ENCODE assay signal across 8 cellular contexts in genomic region chr9:35829084-35829763, GRCh38. TPM values are rescaled to one million over a fixed set of nuclear protein-coding genes. Genes with fewer than 3 reads are reported as not detected.
DNase-seq lines count a peak whose midpoint lies in the region; TF ChIP-seq lines count a peak whose summit lies in the region.

Gene TMEM8B (plus strand): TSS chr9:35829228. CDS start chr9:35829448, 220 bp downstream.

- H2AFZ ChIP-seq in SK-N-SH (ENCODE audit: low read depth), result peak within 1 kb of the TSS; percentile 98
- peak within 1 kb of the TSS; percentile 93 for H2AFZ ChIP-seq in osteoblast (ENCODE audit: low read length)

- POLR2A ChIA-PET in SK-N-SH (lab: Yijun Ruan, JAX), result no interaction called here

- peak within 1 kb of the TSS; percentile 85 for H3K27ac Mint-ChIP-seq in HFFc6
- H3K27ac Mint-ChIP-seq in activated naive CD4-positive, alpha-beta T cell treated with anti-CD3 and anti-CD28 coated beads, Interleukin-2, amount 50 U/mL, for 24 hours, result peak within 1 kb of the TSS; percentile 85

- no peaks in the 10 kb centered on the region for H3K27me3 ChIP-seq in SK-N-SH (ENCODE audit: insufficient read depth)
- H3K27me3 ChIP-seq in osteoblast (ENCODE audit: insufficient read depth, low read length), result no peaks in the 10 kb centered on the region
- H3K27me3 ChIP-seq in testis, result no peaks in the 10 kb centered on the region

- H3K27me3 Mint-ChIP-seq in HFFc6 (ENCODE audit: insufficient read depth), result no peaks in the 10 kb centered on the region; the same call in 1 of the 2 replicates
- H3K27me3 Mint-ChIP-seq in activated naive CD4-positive, alpha-beta T cell treated with anti-CD3 and anti-CD28 coated beads, Interleukin-2, amount 50 U/mL, for 24 hours, result no peaks in the 10 kb centered on the region

- no peaks in the 10 kb centered on the region for H3K36me3 Mint-ChIP-seq in HFFc6 (ENCODE audit: low read depth)
- H3K36me3 Mint-ChIP-seq in activated naive CD4-positive, alpha-beta T cell treated with anti-CD3 and anti-CD28 coated beads, Interleukin-2, amount 50 U/mL, for 24 hours, result no peaks in the 10 kb centered on the region

- TF ChIP-seq EP300 in SK-N-SH (IDR thresholded peaks at IDR 0.05; ENCODE audit: borderline replicate concordance in 1 of 2, low read depth in 1 of 2, low read length in 1 of 2), result no peak

- peaks cover 62% of the 10 kb centered on the region for H3K4me1 Mint-ChIP-seq in HFFc6 (ENCODE audit: low read depth)
- peaks cover 35% of the 10 kb centered on the region for H3K4me1 Mint-ChIP-seq in activated naive CD4-positive, alpha-beta T cell treated with anti-CD3 and anti-CD28 coated beads, Interleukin-2, amount 50 U/mL, for 24 hours

- no peak for TF ChIP-seq RAD21 in SK-N-SH (IDR thresholded peaks at IDR 0.05; ENCODE audit: low read length)

- no peak for TF ChIP-seq CTCF in HFFc6 (IDR thresholded peaks at IDR 0.05)
- TF ChIP-seq CTCF in SK-N-SH (IDR thresholded peaks at IDR 0.05), result no peak
- no peak for TF ChIP-seq CTCF in osteoblast (IDR thresholded peaks at IDR 0.05; ENCODE audit: extremely low read depth, low read depth, low read length)
- no peak for TF ChIP-seq CTCF in testis (IDR thresholded peaks at IDR 0.05)

- CTCF ChIA-PET in SK-N-SH (lab: Yijun Ruan, JAX), result interaction anchor here (1.4 to 5.7 kb wide), 3 partner anchors 16 to 53 kb away, joined by 5 to 54 read pairs (median 14); partner anchors contain the start of gene HINT2

- peak within 1 kb of the TSS; percentile 46 to 56; a peak in 3 of 4 replicates for H3K27ac ChIP-seq in SK-N-SH (ENCODE audit: low read depth in 2 of 2, low read length in 1 of 2)
- H3K27ac ChIP-seq in osteoblast (ENCODE audit: low read depth, low read length), result peak within 1 kb of the TSS; percentile 65
- H3K27ac ChIP-seq in testis, result peak within 1 kb of the TSS; percentile 83 to 97

- TF ChIP-seq POLR2A in testis (IDR thresholded peaks at IDR 0.05), result peak; percentile 12

- H3K79me2 ChIP-seq in SK-N-SH (ENCODE audit: insufficient read depth), result no peaks in the 10 kb centered on the region
- H3K79me2 ChIP-seq in osteoblast (ENCODE audit: insufficient read depth, low read length), result peaks cover 6% of the 10 kb centered on the region

- DNase-seq in ELR (ENCODE audit: low read depth) (peak; percentile 95), HFFc6 (peak; percentile 79), NCI-H1048 (lab: John Stamatoyannopoulos, UW) (peak; percentile 87), SK-N-SH (peak; percentile 97), head of caudate nucleus (peak; percentile 94 to 99 (median 97)), osteoblast (ENCODE audit: insufficient read length, low spot score, missing footprints) (peak; percentile 99), testis (peak; percentile 100)

- no peaks in the 10 kb centered on the region for H3K36me3 ChIP-seq in SK-N-SH (replicated peaks in 1 of 2; ENCODE audit: control insufficient read depth in 1 of 2, insufficient read depth in 2 of 2, low read length in 1 of 2)
- H3K36me3 ChIP-seq in osteoblast (ENCODE audit: insufficient read depth, low read length), result no peaks in the 10 kb centered on the region
- no peaks in the 10 kb centered on the region for H3K36me3 ChIP-seq in testis (ENCODE audit: low read depth, missing control alignments)

- no peaks in the 10 kb centered on the region for H3K9me3 Mint-ChIP-seq in HFFc6
- no peaks in the 10 kb centered on the region for H3K9me3 Mint-ChIP-seq in activated naive CD4-positive, alpha-beta T cell treated with anti-CD3 and anti-CD28 coated beads, Interleukin-2, amount 50 U/mL, for 24 hours

- H4K20me1 ChIP-seq in SK-N-SH (ENCODE audit: insufficient read depth) (no peaks in the 10 kb centered on the region), osteoblast (ENCODE audit: insufficient read depth, low read length) (no peaks in the 10 kb centered on the region)

- intact Hi-C loops in head of caudate nucleus (cut with DNase I), result no loop called here
- intact Hi-C loops in testis (cut with DNase I; ENCODE audit: low total_unique reads), result no loop called here

- H3K4me2 ChIP-seq in SK-N-SH (peak within 1 kb of the TSS; percentile 96), osteoblast (ENCODE audit: insufficient read depth, low read length) (peak within 1 kb of the TSS; percentile 88)

- H3K4me1 ChIP-seq in SK-N-SH (ENCODE audit: control insufficient read depth in 1 of 2, insufficient read depth in 2 of 2, low read depth in 1 of 2, low read length in 1 of 2) (peaks cover 7 to 25% of the 10 kb centered on the region in 2 experiments; a peak in 1 of 4 replicates), osteoblast (ENCODE audit: insufficient read depth, low read length) (peaks cover 36% of the 10 kb centered on the region), testis (peaks cover 24% of the 10 kb centered on the region)

- peak within 1 kb of the TSS; percentile 93 for H3K4me3 Mint-ChIP-seq in HFFc6
- H3K4me3 Mint-ChIP-seq in activated naive CD4-positive, alpha-beta T cell treated with anti-CD3 and anti-CD28 coated beads, Interleukin-2, amount 50 U/mL, for 24 hours, result peak within 1 kb of the TSS; percentile 92

- H3K4me3 ChIP-seq in SK-N-SH (ENCODE audit: low read depth in 2 of 2, low read length in 1 of 2) (peak within 1 kb of the TSS; percentile 56 to 80), osteoblast (ENCODE audit: insufficient read depth, low read length) (peak within 1 kb of the TSS; percentile 80), testis (peak within 1 kb of the TSS; percentile 82 to 86)

- under 1% methylated on average over 7 of the region's 53 CpGs for WGBS in SK-N-SH (ENCODE audit: low lambda C conversion rate)
- WGBS in testis, 2 donors, result 0 to 1% methylated on average over 2 to 44 of the region's 53 CpGs

- no peaks in the 10 kb centered on the region for H3K9me2 ChIP-seq in SK-N-SH

- H3F3A ChIP-seq in SK-N-SH (replicated peaks; ENCODE audit: insufficient read depth), result peaks cover 4% of the 10 kb centered on the region

- H3K9ac ChIP-seq in SK-N-SH, result peak within 1 kb of the TSS; percentile 73

- H3K9me3 ChIP-seq in SK-N-SH, result no peaks in the 10 kb centered on the region
- H3K9me3 ChIP-seq in osteoblast (ENCODE audit: low read depth, low read length), result no peaks in the 10 kb centered on the region
- H3K9me3 ChIP-seq in testis, result no peaks in the 10 kb centered on the region

TF ChIP-seq in SK-N-SH, 30 proteins besides CTCF, POLR2A, EP300 and RAD21:
- TF ChIP-seq PBX3 (IDR thresholded peaks at IDR 0.05), result 0 out of 2 replicates have a peak, but pooled peaks have one; percentile 22
- no peak for TF ChIP-seq SIN3A (IDR thresholded peaks at IDR 0.05; ENCODE audit: borderline replicate concordance, low read depth, low read length)
TF ChIP-seq in SK-N-SH: peak in this region for 1.

RNA-seq across cellular contexts. Expression of gene TMEM8B, which starts in this region (rescaled TPM):
- total RNA-seq in HFFc6 (2021; fragmentation: NEBNext Ultra II Directional; extraction: Animal tissue kit (Norgen Biotek cat#: 25700)), result 10 to 100 TPM in 5 of 6 experiments, 1 to 10 TPM in 1; 8.7 to 15.2 (median 12.0) TPM
- polyA plus RNA-seq in SK-N-SH (2012; rRNA removed), result 5.3 and 5.8 TPM in 2 replicates
- polyA plus RNA-seq in SK-N-SH (2012; cell fraction: cytosol; rRNA removed), result 3.3 and 4.5 TPM in 2 replicates
- 22.3 and 32.3 TPM in 2 replicates for polyA plus RNA-seq in SK-N-SH (2012; cell fraction: nucleus; rRNA removed)
- 2.1 and 2.5 TPM in 2 replicates for total RNA-seq in osteoblast
- total RNA-seq in testis, result 10 to 100 TPM; 22.2 to 24.5 TPM
- polyA plus RNA-seq in testis (ENCODE audit: insufficient read depth, low read depth, low replicate concordance), result 24.6 TPM

Comparison
In these comparisons a context has a peak if more than half of its experiments do, and no peak if none do; other contexts are left out.
1. Peak in every context shown above with its lines: DNase-seq, H3K4me3 ChIP-seq and H3K27ac ChIP-seq.